ENCODE assay signal across 30 cellular contexts in genomic region chr20:10374036-10374435, GRCh38.
"Had no signal": no experiment of that assay in that cellular context is flagged by ENCODE, and none has a peak within 500 bp of the region (broad histone marks: within the 10 kb centered on the region; RNA-seq: fewer than 3 reads in every experiment).

No MANE protein-coding gene starts in this region.

- ATAC-seq: activated CD8-positive, alpha-beta memory T cell treated with anti-CD3 and anti-CD28 coated beads, Interleukin-2, amount 10 ng/mL, durations not matched to agents 7 days and 5 days; activated CD8-positive, alpha-beta T cell treated with anti-CD3 and anti-CD28 coated beads, Interleukin-2, amount 10 ng/mL, durations not matched to agents 7 days and 5 days; activated naive CD8-positive, alpha-beta T cell treated with anti-CD3 and anti-CD28 coated beads, Interleukin-2, amount 50 U/mL, for 24 hours had no signal

- DNase-seq: activated B cell treated with CpG ODN at 0.5 μM for 24 hours; activated CD4-positive, alpha-beta memory T cell treated with anti-CD3 and anti-CD28 coated beads, Interleukin-2, amount 10 ng/mL, durations not matched to agents 7 days and 5 days; activated CD4-positive, alpha-beta T cell treated with anti-CD3 and anti-CD28 coated beads for 4 hours; activated CD4-positive, alpha-beta T cell treated with anti-CD3 and anti-CD28 coated beads, Interleukin-2, amount 10 ng/mL, durations not matched to agents 24 days and 14 days; activated CD4-positive, alpha-beta T cell treated with anti-CD3 and anti-CD28 coated beads, Interleukin-2, amount 50 U/mL, for 48 hours; activated CD4-positive, CD25-positive, alpha-beta regulatory T cell treated with anti-CD3 and anti-CD28 coated beads, Interleukin-2, amount 50 U/mL, for 72 hours; activated CD8-positive, alpha-beta memory T cell treated with anti-CD3 and anti-CD28 coated beads for 24 hours; activated CD8-positive, alpha-beta memory T cell treated with anti-CD3 and anti-CD28 coated beads, Interleukin-2, amount 10 ng/mL, durations not matched to agents 7 days and 5 days; activated CD8-positive, alpha-beta memory T cell treated with anti-CD3 and anti-CD28 coated beads, Interleukin-2, amount 50 U/mL, for 48 hours; activated CD8-positive, alpha-beta T cell treated with anti-CD3 and anti-CD28 coated beads, Interleukin-2, amount 10 ng/mL, durations not matched to agents 7 days and 5 days; activated effector memory CD4-positive, alpha-beta T cell treated with Interleukin-2 at 50 U/mL for 16 hours; activated gamma-delta T cell; activated naive CD4-positive, alpha-beta T cell treated with anti-CD3 and anti-CD28 coated beads, Interleukin-2, amount 10 ng/mL, durations not matched to agents 7 days and 5 days; activated naive CD4-positive, alpha-beta T cell treated with Interleukin-2 at 50 U/mL for 16 hours; activated naive CD8-positive, alpha-beta T cell treated with anti-CD3 and anti-CD28 coated beads, Interleukin-2, amount 10 ng/mL, durations not matched to agents 7 days and 5 days; activated naive CD8-positive, alpha-beta T cell treated with anti-CD3 and anti-CD28 coated beads, Interleukin-2, amount 50 U/mL, for 24 hours; activated T-cell treated with anti-CD3 and anti-CD28 coated beads, Interleukin-2, amount 50 U/mL, for 24 hours; activated T-cell treated with anti-CD3 and anti-CD28 coated beads, Interleukin-2, amount 50 U/mL, for 48 hours; amygdala; anterior cingulate cortex; caudate nucleus; cerebellar nuclear complex; T-helper 1 cell; T-helper 2 cell; T-helper 9 cell had no signal

- H3K9me3 ChIP-seq: ascending aorta had no signal

- H3K27ac ChIP-seq: ascending aorta, cardiac muscle cell, VCaP had no signal

- H3K4me3 ChIP-seq: ascending aorta, cardiac muscle cell had no signal

- FAIRE-seq: bronchial epithelial cell, TTC549 had no signal

- H3K36me3 ChIP-seq: ascending aorta, cardiac muscle cell had no signal

- H3K27me3 ChIP-seq: ascending aorta, cardiac muscle cell had no signal
